ENCODE assay signal across 18 cellular contexts in the genomic region with DNA sequence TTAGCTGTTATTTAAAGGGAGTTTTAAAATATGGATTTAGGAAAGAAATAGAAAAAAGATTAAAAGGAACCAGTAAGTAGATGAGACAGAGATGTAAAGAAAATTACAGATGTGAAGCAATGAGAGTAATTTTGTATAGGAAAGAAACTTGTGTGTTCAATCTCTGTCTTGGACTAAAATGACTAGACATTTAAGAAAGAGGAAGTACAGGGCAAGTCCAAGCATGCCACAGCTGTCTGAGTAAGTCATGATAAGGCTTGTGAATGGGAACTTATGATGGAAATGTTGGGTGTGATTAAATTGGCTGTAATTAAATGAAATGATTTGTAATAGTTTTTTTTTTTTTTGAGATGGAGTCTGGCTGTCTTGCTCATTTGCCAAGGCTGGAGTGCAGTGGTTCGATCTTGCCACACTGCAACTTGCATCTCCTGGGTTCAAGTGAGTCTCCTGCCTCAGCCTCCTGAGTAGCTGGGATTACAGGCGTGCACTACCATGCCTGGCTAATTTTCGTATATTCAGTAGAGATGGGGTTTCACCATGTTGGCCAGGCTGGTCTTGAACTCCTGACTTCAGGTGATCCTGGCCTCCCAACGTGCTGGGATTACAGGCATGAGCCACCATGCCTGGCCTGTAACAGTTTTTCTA. TPM values are rescaled to one million over a fixed set of nuclear protein-coding genes. Genes with fewer than 3 reads are reported as not detected.
DNase-seq lines count a peak whose midpoint lies in the region; ATAC-seq and TF ChIP-seq lines count a peak whose summit lies in the region.
"Had no signal": no experiment of that assay in that cellular context is flagged by ENCODE, and none has a peak within 500 bp of the region (broad histone marks: within the 10 kb centered on the region; RNA-seq: fewer than 3 reads in every experiment).

No MANE protein-coding gene starts in this region.

- peaks cover 2 to 4% of the 10 kb centered on the region in 2 donors for H3K36me3 Mint-ChIP-seq in stimulated activated naive B cell treated with anti-CD40 and anti-IgM and Interleukin-4, amounts not matched to agents 10 μg/mL and 1 μg/mL and 100 μg/mL, for 72 hours
- no peaks in the 10 kb centered on the region for H3K36me3 Mint-ChIP-seq in chondrocyte (ENCODE audit: low read depth)

- H3K27me3 Mint-ChIP-seq in stimulated activated naive CD8-positive, alpha-beta T cell treated with anti-CD3 and anti-CD28 coated beads, Interleukin-15, amount 100 ng/mL, for 72 hours = no peaks in the 10 kb centered on the region
- no peaks in the 10 kb centered on the region for H3K27me3 Mint-ChIP-seq in stimulated activated naive B cell treated with anti-CD40 and anti-IgM and Interleukin-4, amounts not matched to agents 10 μg/mL and 1 μg/mL and 100 μg/mL, for 72 hours
- H3K27me3 Mint-ChIP-seq in chondrocyte (ENCODE audit: low read depth) = peaks cover 14% of the 10 kb centered on the region
- H3K27me3 Mint-ChIP-seq: progenitor cell of endocrine pancreas had no signal

- H3K4me2 ChIP-seq in OCI-LY7 (ENCODE audit: low read length) = no peak overlapping the region

- peaks cover 21% of the 10 kb centered on the region for H3K36me3 ChIP-seq in OCI-LY7 (ENCODE audit: insufficient read depth, low read length)
- H3K36me3 ChIP-seq: breast epithelium, MG63 had no signal

- H3K27ac Mint-ChIP-seq in stimulated activated naive CD8-positive, alpha-beta T cell treated with anti-CD3 and anti-CD28 coated beads, Interleukin-15, amount 100 ng/mL, for 72 hours = no peak overlapping the region
- no peak overlapping the region for H3K27ac Mint-ChIP-seq in stimulated activated naive B cell treated with anti-CD40 and anti-IgM and Interleukin-4, amounts not matched to agents 10 μg/mL and 1 μg/mL and 100 μg/mL, for 72 hours
- H3K27ac Mint-ChIP-seq in chondrocyte (ENCODE audit: unreplicated experiment) = no peak overlapping the region
- H3K27ac Mint-ChIP-seq: activated T-helper 1 cell treated with anti-CD3 and anti-CD28 coated beads, Interleukin-12 subunit alpha, Interleukin-12 subunit beta, Interleukin-2, Interleukin-4 antibody, amounts not matched to agents 30 ng/mL and 10 ng/mL and 1 ng/mL, durations not matched to agents 14 hours and 24 hours and 36 hours; progenitor cell of endocrine pancreas had no signal

- intact Hi-C loops in OCI-LY7 (cut with micrococcal nuclease; ENCODE audit: unreplicated experiment) = no loop called here

- H3K9me3 Mint-ChIP-seq in stimulated activated naive CD8-positive, alpha-beta T cell treated with anti-CD3 and anti-CD28 coated beads, Interleukin-15, amount 100 ng/mL, for 72 hours = no peaks in the 10 kb centered on the region
- peaks cover 0 to 2% of the 10 kb centered on the region in 2 donors for H3K9me3 Mint-ChIP-seq in stimulated activated naive B cell treated with anti-CD40 and anti-IgM and Interleukin-4, amounts not matched to agents 10 μg/mL and 1 μg/mL and 100 μg/mL, for 72 hours
- peaks cover 4% of the 10 kb centered on the region for H3K9me3 Mint-ChIP-seq in chondrocyte (ENCODE audit: low read depth)
- H3K9me3 Mint-ChIP-seq: activated T-helper 1 cell treated with anti-CD3 and anti-CD28 coated beads, Interleukin-12 subunit alpha, Interleukin-12 subunit beta, Interleukin-2, Interleukin-4 antibody, amounts not matched to agents 30 ng/mL and 10 ng/mL and 1 ng/mL, durations not matched to agents 14 hours and 24 hours and 36 hours had no signal

- H3K79me2 ChIP-seq in OCI-LY7 (ENCODE audit: insufficient read depth, low read depth, low read length) = peaks cover 2% of the 10 kb centered on the region; the same call in 1 of the 2 replicates

- no peak overlapping the region for H2AFZ ChIP-seq in OCI-LY7 (ENCODE audit: low read length)

- no peak overlapping the region for H3K4me3 Mint-ChIP-seq in stimulated activated naive CD8-positive, alpha-beta T cell treated with anti-CD3 and anti-CD28 coated beads, Interleukin-15, amount 100 ng/mL, for 72 hours
- H3K4me3 Mint-ChIP-seq in stimulated activated naive B cell treated with anti-CD40 and anti-IgM and Interleukin-4, amounts not matched to agents 10 μg/mL and 1 μg/mL and 100 μg/mL, for 72 hours = no peak overlapping the region
- no peak overlapping the region for H3K4me3 Mint-ChIP-seq in chondrocyte (ENCODE audit: unreplicated experiment)
- H3K4me3 Mint-ChIP-seq: activated T-helper 1 cell treated with anti-CD3 and anti-CD28 coated beads, Interleukin-12 subunit alpha, Interleukin-12 subunit beta, Interleukin-2, Interleukin-4 antibody, amounts not matched to agents 30 ng/mL and 10 ng/mL and 1 ng/mL, durations not matched to agents 14 hours and 24 hours and 36 hours had no signal

- peaks cover 32% of the 10 kb centered on the region for H3K9me3 ChIP-seq in OCI-LY7 (ENCODE audit: low read length)
- H3K9me3 ChIP-seq: breast epithelium had no signal

- POLR2A ChIA-PET in OCI-LY7 (lab: Charles Lee) = no interaction called here

- peak; percentile 55 for ATAC-seq in stimulated activated naive CD8-positive, alpha-beta T cell treated with anti-CD3 and anti-CD28 coated beads, Interleukin-15, amount 100 ng/mL, for 72 hours
- ATAC-seq in stimulated activated naive CD8-positive, alpha-beta T cell treated with anti-CD3 and anti-CD28 coated beads, Interleukin-15, Interleukin-2, amounts not matched to agents 100 U/mL and 50 U/mL, for 24 hours = no peak
- ATAC-seq in stimulated activated naive B cell treated with anti-CD40 and anti-IgM and Interleukin-4, amounts not matched to agents 10 μg/mL and 1 μg/mL and 100 μg/mL, for 72 hours (replicated peaks) = peak; percentile 62 to 73

- peaks cover 7% of the 10 kb centered on the region for H3K4me1 Mint-ChIP-seq in stimulated activated naive CD8-positive, alpha-beta T cell treated with anti-CD3 and anti-CD28 coated beads, Interleukin-15, amount 100 ng/mL, for 72 hours
- H3K4me1 Mint-ChIP-seq in stimulated activated naive B cell treated with anti-CD40 and anti-IgM and Interleukin-4, amounts not matched to agents 10 μg/mL and 1 μg/mL and 100 μg/mL, for 72 hours = peaks cover 9 to 10% of the 10 kb centered on the region in 2 donors
- H3K4me1 Mint-ChIP-seq in chondrocyte (ENCODE audit: low read depth) = no peaks in the 10 kb centered on the region

- no peaks in the 10 kb centered on the region for H4K20me1 ChIP-seq in OCI-LY7 (ENCODE audit: insufficient read depth, low read length)

- H3K4me3 ChIP-seq in OCI-LY7 (ENCODE audit: low read depth, low read length, poor library complexity, severe bottlenecking) (no peak overlapping the region), choroid plexus epithelial cell (ENCODE audit: low read depth, low read length) (no peak overlapping the region)
- H3K4me3 ChIP-seq: breast epithelium, MG63 had no signal

- H3K27ac ChIP-seq in OCI-LY7 (ENCODE audit: low read depth, low read length, poor library complexity, severe bottlenecking) = no peak overlapping the region
- H3K27ac ChIP-seq: breast epithelium had no signal

- CTCF ChIA-PET in OCI-LY7 (lab: Charles Lee; ENCODE audit: unreplicated experiment) = no interaction called here

- no peaks in the 10 kb centered on the region for H3K9me2 ChIP-seq in OCI-LY7 (ENCODE audit: insufficient read depth, low read length)

- peaks cover 37% of the 10 kb centered on the region for H3K4me1 ChIP-seq in OCI-LY7 (ENCODE audit: insufficient read depth, low read length, poor library complexity, severe bottlenecking)
- H3K4me1 ChIP-seq: breast epithelium had no signal

- TF ChIP-seq CTCF in OCI-LY7 (conservative IDR thresholded peaks at IDR 0.05; ENCODE audit: low read length) (no peak), choroid plexus epithelial cell (conservative IDR thresholded peaks at IDR 0.05; ENCODE audit: low read depth, low read length) (no peak), chondrocyte (IDR thresholded peaks at IDR 0.05) (no peak)

- no TSS peak for BruUV-seq in OCI-LY7 (replicated peaks; lab: Mats Ljungman, UMichigan)

- no peak for DNase-seq in stimulated activated naive CD8-positive, alpha-beta T cell treated with anti-CD3 and anti-CD28 coated beads, Interleukin-15, amount 100 ng/mL, for 72 hours
- DNase-seq in stimulated activated naive CD8-positive, alpha-beta T cell treated with anti-CD3 and anti-CD28 coated beads, Interleukin-15, Interleukin-2, amounts not matched to agents 100 U/mL and 50 U/mL, for 24 hours = no peak
- DNase-seq in OCI-LY7 (ENCODE audit: low spot score) (peak; percentile 89), choroid plexus epithelial cell (ENCODE audit: low read depth) (peak; percentile 10), NCI-H1436 (lab: John Stamatoyannopoulos, UW) (no peak), HuH-7 (ENCODE audit: low spot score) (no peak), chondrocyte (ENCODE audit: low spot score) (no peak)
- DNase-seq in stimulated activated naive B cell treated with anti-CD40 and anti-IgM and Interleukin-4, amounts not matched to agents 10 μg/mL and 1 μg/mL and 100 μg/mL, for 72 hours = no peak
- DNase-seq: EL; MG63; NCI-H510A; Right ventricle myocardium superior; stimulated activated CD4-positive, alpha-beta T cell treated with anti-CD3 and anti-CD28 coated beads, Interleukin-2, amount 100 ng/mL, for 24 hours had no signal

RNA-seq across cellular contexts. Expression of a gene that starts 5.9 kb away (rescaled TPM):
- total RNA-seq in OCI-LY7 (2014; rRNA removed; shearing (Covaris generic)) = 17.1 and 25.6 TPM in 2 replicates
- total RNA-seq in OCI-LY7 (2022) (45.1 and 54.4 TPM in 2 replicates), chondrocyte (not detected in 3 replicates)
- total RNA-seq: activated T-helper 1 cell treated with anti-CD3 and anti-CD28 coated beads, Interleukin-12 subunit alpha, Interleukin-12 subunit beta, Interleukin-2, Interleukin-4 antibody, amounts not matched to agents 30 ng/mL and 10 ng/mL and 1 ng/mL, durations not matched to agents 14 hours and 24 hours and 36 hours; epithelial cell of proximal tubule; Right ventricle myocardium superior had no signal

RNA-seq across cellular contexts. Expression of a gene that starts 16.8 kb away (rescaled TPM):
- 2.4 and 4.3 TPM in 2 replicates for total RNA-seq in OCI-LY7 (2014; rRNA removed; shearing (Covaris generic))
- total RNA-seq in OCI-LY7 (2022) (5.3 and 5.7 TPM in 2 replicates), chondrocyte (not detected in 3 replicates)
- total RNA-seq: activated T-helper 1 cell treated with anti-CD3 and anti-CD28 coated beads, Interleukin-12 subunit alpha, Interleukin-12 subunit beta, Interleukin-2, Interleukin-4 antibody, amounts not matched to agents 30 ng/mL and 10 ng/mL and 1 ng/mL, durations not matched to agents 14 hours and 24 hours and 36 hours; breast epithelium; epithelial cell of proximal tubule; mononuclear cell; progenitor cell of endocrine pancreas had no signal

RNA-seq across cellular contexts. Expression of a gene that starts 18.0 kb away (rescaled TPM):
- 1.5 and 2.9 TPM in 2 replicates for total RNA-seq in OCI-LY7 (2014; rRNA removed; shearing (Covaris generic))
- total RNA-seq in OCI-LY7 (2022) (8.0 and 8.3 TPM in 2 replicates), chondrocyte (not detected in 3 replicates)
- total RNA-seq: activated T-helper 1 cell treated with anti-CD3 and anti-CD28 coated beads, Interleukin-12 subunit alpha, Interleukin-12 subunit beta, Interleukin-2, Interleukin-4 antibody, amounts not matched to agents 30 ng/mL and 10 ng/mL and 1 ng/mL, durations not matched to agents 14 hours and 24 hours and 36 hours; epithelial cell of proximal tubule; mononuclear cell; Right ventricle myocardium superior had no signal

RNA-seq across cellular contexts. Expression of a gene that starts 26.7 kb away (rescaled TPM):
- 14.4 and 20.4 TPM in 2 replicates for total RNA-seq in OCI-LY7 (2014; rRNA removed; shearing (Covaris generic))
- 31.7 and 35.4 TPM in 2 replicates for total RNA-seq in OCI-LY7 (2022)
- 8.4 to 12.6 TPM (median 11.3 TPM) in 3 replicates for total RNA-seq in chondrocyte

RNA-seq across cellular contexts. Expression of a gene that starts 49.7 kb away (rescaled TPM):
- 257 and 283 TPM in 2 replicates for total RNA-seq in OCI-LY7 (2014; rRNA removed; shearing (Covaris generic))
- total RNA-seq in OCI-LY7 (2022) (294 and 335 TPM in 2 replicates), chondrocyte (119 to 151 TPM (median 121 TPM) in 3 replicates)

Comparison
In these comparisons a context has a peak if more than half of its experiments do, and no peak if none do; other contexts are left out.
1. DNase-seq: peak in OCI-LY7 (single experiment) and choroid plexus epithelial cell (single experiment); none in stimulated activated naive CD8-positive, alpha-beta T cell treated with anti-CD3 and anti-CD28 coated beads, Interleukin-15, amount 100 ng/mL, for 72 hours (0 of 2), stimulated activated naive CD8-positive, alpha-beta T cell treated with anti-CD3 and anti-CD28 coated beads, Interleukin-15, Interleukin-2, amounts not matched to agents 100 U/mL and 50 U/mL, for 24 hours (single experiment), stimulated activated naive B cell treated with anti-CD40 and anti-IgM and Interleukin-4, amounts not matched to agents 10 μg/mL and 1 μg/mL and 100 μg/mL, for 72 hours (single experiment), NCI-H1436 (single experiment), HuH-7 (single experiment) and chondrocyte (single experiment).
2. RNA of a gene that starts 5.9 kb away (total RNA-seq): 17.1 to 54.4 TPM in OCI-LY7; not detected in chondrocyte; every median in the first group is over 10 times any median in the second.